ENCODE assay signal across 9 cellular contexts in the genomic region with DNA sequence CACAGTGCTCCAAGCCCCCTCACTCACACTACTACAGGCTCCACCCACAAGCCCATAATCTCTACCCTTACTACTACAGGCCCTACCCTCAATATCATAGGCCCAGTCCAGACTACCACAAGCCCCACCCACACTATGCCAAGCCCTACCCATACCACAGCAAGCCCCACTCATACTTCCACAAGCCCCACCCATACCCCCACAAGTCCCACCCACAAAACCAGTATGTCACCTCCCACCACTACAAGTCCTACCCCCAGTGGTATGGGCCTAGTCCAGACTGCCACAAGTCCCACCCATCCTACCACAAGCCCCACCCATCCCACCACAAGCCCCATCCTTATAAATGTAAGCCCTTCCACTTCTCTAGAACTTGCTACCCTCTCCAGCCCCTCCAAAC. TPM values are rescaled to one million over a fixed set of nuclear protein-coding genes. Genes with fewer than 3 reads are reported as not detected.
DNase-seq lines count a peak whose midpoint lies in the region; ATAC-seq and TF ChIP-seq lines count a peak whose summit lies in the region.
"Had no signal": no experiment of that assay in that cellular context is flagged by ENCODE, and none has a peak within 500 bp of the region (broad histone marks: within the 10 kb centered on the region; RNA-seq: fewer than 3 reads in every experiment).

No MANE protein-coding gene starts in this region.

- intact Hi-C loops in CD8-positive, alpha-beta T cell (cut with DNase I, micrococcal nuclease) = loop anchor here in 1 of 2 experiments (1.0 kb wide), 1 partner anchor 118 kb away; a partner anchor contains a TSS
- intact Hi-C loops in mucosa of descending colon (cut with DNase I, micrococcal nuclease) (loop anchor here in 1 of 2 donors (10.0 kb wide), 1 partner anchor 122 kb away; a partner anchor contains a TSS), left lung (cut with DNase I) (loop anchor here (10.0 kb wide), 2 partner anchors 102 to 112 kb away; a partner anchor contains a TSS)

- no peaks in the 10 kb centered on the region for H3K36me3 ChIP-seq in CD8-positive, alpha-beta T cell (ENCODE audit: insufficient read depth, low read length)
- H3K36me3 ChIP-seq in mucosa of descending colon (ENCODE audit: low read depth) (no peaks in the 10 kb centered on the region), left lung (peaks cover 0 to 90% of the 10 kb centered on the region in 2 donors)
- H3K36me3 ChIP-seq: uterus had no signal

- peak overlapping the region; percentile 88 for H3K27ac Mint-ChIP-seq in CD8-positive, alpha-beta T cell
- peak overlapping the region; percentile 80 for H3K27ac Mint-ChIP-seq in T-helper 17 cell

- ATAC-seq in CD8-positive, alpha-beta T cell = peak; percentile 87
- ATAC-seq in HG03103 (IDR thresholded peaks at IDR 0.05; ENCODE audit: low read depth, unreplicated experiment) = peak; percentile 41
- ATAC-seq in T-helper 17 cell = peak; percentile 89
- ATAC-seq in mucosa of descending colon = peak; percentile 7
- no peak for ATAC-seq in left lung
- ATAC-seq in GM18858 (IDR thresholded peaks at IDR 0.05; ENCODE audit: unreplicated experiment) = no peak

- no peaks in the 10 kb centered on the region for H3K9me3 ChIP-seq in CD8-positive, alpha-beta T cell (ENCODE audit: low read length)
- H3K9me3 ChIP-seq in T-helper 17 cell (ENCODE audit: control insufficient read depth, low read length, poor library complexity, severe bottlenecking) (no peaks in the 10 kb centered on the region), mucosa of descending colon (no peaks in the 10 kb centered on the region), left lung (no peaks in the 10 kb centered on the region)
- H3K9me3 ChIP-seq: uterus had no signal

- peaks cover 24% of the 10 kb centered on the region for H3K36me3 Mint-ChIP-seq in CD8-positive, alpha-beta T cell
- H3K36me3 Mint-ChIP-seq in T-helper 17 cell (ENCODE audit: low read depth) = peaks cover 6% of the 10 kb centered on the region

- no peaks in the 10 kb centered on the region for H3K27me3 Mint-ChIP-seq in CD8-positive, alpha-beta T cell (ENCODE audit: low read depth)
- H3K27me3 Mint-ChIP-seq in T-helper 17 cell = no peaks in the 10 kb centered on the region

- CTCF ChIA-PET in CD8-positive, alpha-beta T cell (lab: Charles Lee) = interaction anchor here (7.7 to 12.5 kb wide), 2 partner anchors 19 to 100 kb away, joined by 241 to 271 read pairs; a partner anchor contains a TSS

- H3K4me3 ChIP-seq in CD8-positive, alpha-beta T cell (ENCODE audit: low read depth, low read length) = no peak overlapping the region
- H3K4me3 ChIP-seq in astrocyte of the spinal cord (ENCODE audit: low read depth, low read length) = no peak overlapping the region
- no peak overlapping the region for H3K4me3 ChIP-seq in mucosa of descending colon
- H3K4me3 ChIP-seq in left lung = no peak overlapping the region
- H3K4me3 ChIP-seq: uterus had no signal

- H3K4me3 Mint-ChIP-seq in CD8-positive, alpha-beta T cell = peak overlapping the region; percentile 29
- peak overlapping the region; percentile 61 for H3K4me3 Mint-ChIP-seq in T-helper 17 cell

- DNase-seq in CD8-positive, alpha-beta T cell = peak; percentile 61 to 88 (median 71)
- peak; percentile 55 to 80 (median 61) for DNase-seq in T-helper 17 cell
- peak; percentile 78 for DNase-seq in astrocyte of the spinal cord (ENCODE audit: low read depth, low spot score)
- peak in 1 of 3 donors; percentile 53 for DNase-seq in mucosa of descending colon
- no peak for DNase-seq in NCI-H2171 (lab: John Stamatoyannopoulos, UW)
- no peak for DNase-seq in left lung

- peaks cover 43% of the 10 kb centered on the region for H3K4me1 Mint-ChIP-seq in CD8-positive, alpha-beta T cell (ENCODE audit: low read depth)
- peaks cover 46% of the 10 kb centered on the region for H3K4me1 Mint-ChIP-seq in T-helper 17 cell

- no peaks in the 10 kb centered on the region for H3K9me3 Mint-ChIP-seq in CD8-positive, alpha-beta T cell

- H3K27me3 ChIP-seq in CD8-positive, alpha-beta T cell (ENCODE audit: insufficient read depth, low read length) = no peaks in the 10 kb centered on the region
- peaks cover 0 to 9% of the 10 kb centered on the region in 2 donors for H3K27me3 ChIP-seq in left lung
- H3K27me3 ChIP-seq: uterus had no signal

- peaks cover 31% of the 10 kb centered on the region for H3K4me1 ChIP-seq in CD8-positive, alpha-beta T cell (ENCODE audit: insufficient read depth, low read length)
- H3K4me1 ChIP-seq in mucosa of descending colon (ENCODE audit: low read depth) (peaks cover 22% of the 10 kb centered on the region), left lung (peaks cover 4 to 83% of the 10 kb centered on the region in 2 donors)

- POLR2A ChIA-PET in CD8-positive, alpha-beta T cell (lab: Charles Lee) = interaction anchor here (1.2 to 2.9 kb wide), 2 partner anchors 10 to 13 kb away, joined by 5 to 13 read pairs; a partner anchor contains a TSS

- no peak overlapping the region for H3K27ac ChIP-seq in CD8-positive, alpha-beta T cell (ENCODE audit: low read depth, low read length)
- no peak overlapping the region for H3K27ac ChIP-seq in left lung

- in situ Hi-C loops in astrocyte of the spinal cord (cut with HindIII; ENCODE audit: low sequenced_read_pairs) = no loop called here

- no peak for TF ChIP-seq CTCF in CD8-positive, alpha-beta T cell (IDR thresholded peaks at IDR 0.05)
- TF ChIP-seq CTCF in astrocyte of the spinal cord (IDR thresholded peaks at IDR 0.05; ENCODE audit: low read depth, low read length) (no peak), mucosa of descending colon (IDR thresholded peaks at IDR 0.05) (no peak), left lung (IDR thresholded peaks at IDR 0.05) (no peak)

RNA-seq across cellular contexts. Expression of a gene that starts 13.8 kb away (rescaled TPM):
- total RNA-seq in CD8-positive, alpha-beta T cell = 10 to 100 TPM; 17.4 to 23.4 TPM
- total RNA-seq in T-helper 17 cell (10 to 100 TPM; 46.5 to 66.0 TPM), mucosa of descending colon (10 to 100 TPM; 10.9 to 74.7 (median 20.5) TPM), left lung (100 to 1,000 TPM in 1 of 2 donors, 10 to 100 TPM in 1; 76.4 to 123 TPM)

RNA-seq across cellular contexts. Expression of a gene that starts 19.9 kb away (rescaled TPM):
- total RNA-seq in CD8-positive, alpha-beta T cell = 10 to 100 TPM; 42.1 to 45.4 TPM
- 10 to 100 TPM; 48.5 to 57.8 TPM for total RNA-seq in T-helper 17 cell
- total RNA-seq in mucosa of descending colon = 10 to 100 TPM; 41.1 to 55.5 (median 43.4) TPM
- 10 to 100 TPM; 27.8 to 35.1 TPM for total RNA-seq in left lung

RNA-seq across cellular contexts. Expression of a gene that starts 59.1 kb away (rescaled TPM):
- not detected for total RNA-seq in CD8-positive, alpha-beta T cell
- total RNA-seq in T-helper 17 cell = not detected
- not detected for total RNA-seq in mucosa of descending colon
- total RNA-seq in left lung = 1 to 10 TPM; 1.5 to 1.9 TPM
- total RNA-seq: uterus had no signal

Comparison
In these comparisons a context has a peak if more than half of its experiments do, and no peak if none do; other contexts are left out.
1. ATAC-seq: peak in CD8-positive, alpha-beta T cell (single experiment), HG03103 (single experiment), T-helper 17 cell (single experiment) and mucosa of descending colon (single experiment); none in left lung (single experiment) and GM18858 (single experiment).
2. DNase-seq: peak in CD8-positive, alpha-beta T cell (7 of 7), T-helper 17 cell (3 of 3) and astrocyte of the spinal cord (single experiment); none in NCI-H2171 (single experiment) and left lung (0 of 2).